Comparison of ENCODE assay signal across 1 cellular context in genomic region chr1:37475380-37476086, GRCh38.
TF ChIP-seq lines count a peak whose summit lies in the region.

No MANE protein-coding gene starts in this region.

TF ChIP-seq in IMR-90, 13 proteins besides CTCF, POLR2A, EP300 and RAD21 (continued from another document):
- TF ChIP-seq USF2 (IDR thresholded peaks at IDR 0.05; ENCODE audit: low read depth, low read length) (no peak), CEBPB (IDR thresholded peaks at IDR 0.05; ENCODE audit: low read depth, low read length) (no peak)
TF ChIP-seq in IMR-90: peak in this region for 0.
